28 cellular contexts compared by ENCODE assay signal in genomic region chr16:6265956-6266355, GRCh38.
"Had no signal": no experiment of that assay in that cellular context is flagged by ENCODE, and none has a peak within 500 bp of the region (broad histone marks: within the 10 kb centered on the region; RNA-seq: fewer than 3 reads in every experiment).

No MANE protein-coding gene starts in this region.

- H3K27me3 ChIP-seq: ascending aorta, colonic mucosa, esophagus squamous epithelium, gastroesophageal sphincter, hepatocyte had no signal

- H2AFZ ChIP-seq: hepatocyte had no signal

- H3K27ac ChIP-seq: ascending aorta, colonic mucosa, epithelial cell of prostate, esophagus squamous epithelium, gastroesophageal sphincter, heart right ventricle, hepatocyte had no signal

- H3K4me3 ChIP-seq: ascending aorta, colonic mucosa, esophagus squamous epithelium, gastroesophageal sphincter, heart right ventricle, hepatocyte had no signal

- H3K9me3 ChIP-seq: ascending aorta, colonic mucosa, esophagus squamous epithelium, gastroesophageal sphincter had no signal

- H3K4me1 ChIP-seq: ascending aorta, colonic mucosa, esophagus squamous epithelium, gastroesophageal sphincter, heart right ventricle had no signal

- H3K36me3 Mint-ChIP-seq: activated naive CD4-positive, alpha-beta T cell treated with anti-CD3 and anti-CD28 coated beads, Interleukin-2, amount 10 ng/mL, durations not matched to agents 7 days and 5 days; activated naive CD8-positive, alpha-beta T cell treated with anti-CD3 and anti-CD28 coated beads, Interleukin-2, amount 10 ng/mL, durations not matched to agents 7 days and 5 days had no signal

- DNase-seq: activated CD4-positive, alpha-beta memory T cell treated with anti-CD3 and anti-CD28 coated beads, Interleukin-2, amount 10 ng/mL, durations not matched to agents 7 days and 5 days; activated CD4-positive, alpha-beta T cell treated with anti-CD3 and anti-CD28 coated beads for 36 hours; activated CD4-positive, alpha-beta T cell treated with anti-CD3 and anti-CD28 coated beads, Interleukin-2, amount 10 ng/mL, durations not matched to agents 24 days and 14 days; activated CD4-positive, CD25-positive, alpha-beta regulatory T cell; activated CD4-positive, CD25-positive, alpha-beta regulatory T cell treated with anti-CD3 and anti-CD28 coated beads, Interleukin-2, amount 50 U/mL, for 72 hours; activated CD8-positive, alpha-beta memory T cell treated with anti-CD3 and anti-CD28 coated beads, Interleukin-2, amount 50 U/mL, for 48 hours; activated gamma-delta T cell; activated naive CD4-positive, alpha-beta T cell; activated naive CD4-positive, alpha-beta T cell treated with anti-CD3 and anti-CD28 coated beads, Interleukin-2, amount 10 ng/mL, durations not matched to agents 7 days and 5 days; activated naive CD8-positive, alpha-beta T cell treated with anti-CD3 and anti-CD28 coated beads, Interleukin-2, amount 10 ng/mL, durations not matched to agents 7 days and 5 days; activated T-cell treated with anti-CD3 and anti-CD28 coated beads for 4 hours; activated T-cell treated with anti-CD3 and anti-CD28 coated beads, Interleukin-2, amount 50 U/mL, for 24 hours; activated T-cell treated with anti-CD3 and anti-CD28 coated beads, Interleukin-2, amount 50 U/mL, for 72 hours; colonic mucosa; effector CD8-positive, alpha-beta T cell; esophagus squamous epithelium; foreskin melanocyte; heart right ventricle; T-helper 17 cell; T1000 had no signal

- H3K36me3 ChIP-seq: ascending aorta, colonic mucosa, esophagus squamous epithelium, gastroesophageal sphincter, heart right ventricle had no signal

- H3K4me2 ChIP-seq: hepatocyte had no signal

- H3K79me2 ChIP-seq: hepatocyte had no signal

- H3K27me3 Mint-ChIP-seq: activated CD4-positive, alpha-beta memory T cell treated with anti-CD3 and anti-CD28 coated beads, Interleukin-2, amount 10 ng/mL, durations not matched to agents 7 days and 5 days; activated CD4-positive, alpha-beta T cell treated with anti-CD3 and anti-CD28 coated beads for 36 hours; activated CD4-positive, alpha-beta T cell treated with anti-CD3 and anti-CD28 coated beads, Interleukin-2, amount 10 ng/mL, durations not matched to agents 24 days and 14 days; activated naive CD4-positive, alpha-beta T cell treated with anti-CD3 and anti-CD28 coated beads, Interleukin-2, amount 10 ng/mL, durations not matched to agents 7 days and 5 days; activated naive CD8-positive, alpha-beta T cell treated with anti-CD3 and anti-CD28 coated beads, Interleukin-2, amount 10 ng/mL, durations not matched to agents 7 days and 5 days; activated T-cell treated with anti-CD3 and anti-CD28 coated beads, Interleukin-2, amount 50 U/mL, for 24 hours; T-helper 17 cell had no signal

- H3K27ac Mint-ChIP-seq: activated CD4-positive, alpha-beta memory T cell treated with anti-CD3 and anti-CD28 coated beads, Interleukin-2, amount 10 ng/mL, durations not matched to agents 7 days and 5 days; activated CD4-positive, alpha-beta T cell treated with anti-CD3 and anti-CD28 coated beads for 36 hours; activated CD4-positive, alpha-beta T cell treated with anti-CD3 and anti-CD28 coated beads, Interleukin-2, amount 10 ng/mL, durations not matched to agents 24 days and 14 days; activated naive CD4-positive, alpha-beta T cell treated with anti-CD3 and anti-CD28 coated beads, Interleukin-2, amount 10 ng/mL, durations not matched to agents 7 days and 5 days; activated naive CD4-positive, alpha-beta T cell treated with anti-CD3 and anti-CD28 coated beads, Interleukin-2, amount 50 U/mL, for 72 hours; activated naive CD8-positive, alpha-beta T cell treated with anti-CD3 and anti-CD28 coated beads, Interleukin-2, amount 10 ng/mL, durations not matched to agents 7 days and 5 days; activated T-cell treated with anti-CD3 and anti-CD28 coated beads, Interleukin-2, amount 50 U/mL, for 24 hours; activated T-cell treated with anti-CD3 and anti-CD28 coated beads, Interleukin-2, amount 50 U/mL, for 72 hours; T-helper 17 cell; T-helper 2 cell treated with Interferon-gamma antibody and Interleukin-4, amounts not matched to agents 5 μg/mL and 100 μg/mL, for 36 hours had no signal

- ATAC-seq: activated CD4-positive, alpha-beta T cell treated with anti-CD3 and anti-CD28 coated beads for 36 hours; activated naive CD4-positive, alpha-beta T cell treated with anti-CD3 and anti-CD28 coated beads, Interleukin-2, amount 50 U/mL, for 72 hours; activated T-cell treated with anti-CD3 and anti-CD28 coated beads, Interleukin-2, amount 50 U/mL, for 72 hours; gastroesophageal sphincter; heart right ventricle; T-helper 17 cell had no signal

- FAIRE-seq: endometrium, endothelial cell of umbilical vein had no signal

- H3K4me1 Mint-ChIP-seq: activated CD4-positive, alpha-beta memory T cell treated with anti-CD3 and anti-CD28 coated beads, Interleukin-2, amount 10 ng/mL, durations not matched to agents 7 days and 5 days; activated CD4-positive, alpha-beta T cell treated with anti-CD3 and anti-CD28 coated beads for 36 hours; activated CD4-positive, alpha-beta T cell treated with anti-CD3 and anti-CD28 coated beads, Interleukin-2, amount 10 ng/mL, durations not matched to agents 24 days and 14 days; activated naive CD4-positive, alpha-beta T cell treated with anti-CD3 and anti-CD28 coated beads, Interleukin-2, amount 10 ng/mL, durations not matched to agents 7 days and 5 days; activated naive CD8-positive, alpha-beta T cell treated with anti-CD3 and anti-CD28 coated beads, Interleukin-2, amount 10 ng/mL, durations not matched to agents 7 days and 5 days; T-helper 17 cell had no signal

- H3K4me3 Mint-ChIP-seq: activated CD4-positive, alpha-beta memory T cell treated with anti-CD3 and anti-CD28 coated beads, Interleukin-2, amount 10 ng/mL, durations not matched to agents 7 days and 5 days; activated CD4-positive, alpha-beta T cell treated with anti-CD3 and anti-CD28 coated beads for 36 hours; activated CD4-positive, alpha-beta T cell treated with anti-CD3 and anti-CD28 coated beads, Interleukin-2, amount 10 ng/mL, durations not matched to agents 24 days and 14 days; activated naive CD4-positive, alpha-beta T cell treated with anti-CD3 and anti-CD28 coated beads, Interleukin-2, amount 10 ng/mL, durations not matched to agents 7 days and 5 days; activated naive CD8-positive, alpha-beta T cell treated with anti-CD3 and anti-CD28 coated beads, Interleukin-2, amount 10 ng/mL, durations not matched to agents 7 days and 5 days; activated T-cell treated with anti-CD3 and anti-CD28 coated beads, Interleukin-2, amount 50 U/mL, for 24 hours; activated T-cell treated with anti-CD3 and anti-CD28 coated beads, Interleukin-2, amount 50 U/mL, for 72 hours; T-helper 17 cell; T-helper 2 cell treated with Interferon-gamma antibody and Interleukin-4, amounts not matched to agents 5 μg/mL and 100 μg/mL, for 36 hours had no signal
